In genomic region chr1:84356881-84357280, GRCh38 we compare ENCODE assay signal across 2 cellular contexts.
TF ChIP-seq lines count a peak whose summit lies in the region.

No MANE protein-coding gene starts in this region.

TF ChIP-seq in IMR-90, 13 proteins besides CTCF, POLR2A, EP300 and RAD21:
- TF ChIP-seq CEBPB (IDR thresholded peaks at IDR 0.05; ENCODE audit: low read depth, low read length) (peak; percentile 28; the same call in 1 of the 2 replicates), RFX5 (IDR thresholded peaks at IDR 0.05; ENCODE audit: low read depth, low read length) (no peak)
TF ChIP-seq in IMR-90: peak in this region for 1.

TF ChIP-seq in K562, 482 proteins besides CTCF, POLR2A, EP300 and RAD21:
- TF ChIP-seq TEAD4 (IDR thresholded peaks at IDR 0.05; ENCODE audit: low read length) (no peak), TEAD4 (CRISPR knock-in tag; IDR thresholded peaks at IDR 0.05; ENCODE audit: borderline replicate concordance) (no peak), ZNF766 (CRISPR knock-in tag; conservative IDR thresholded peaks at IDR 0.05) (0 out of 2 replicates have a peak, but pooled peaks have one; percentile 27)
TF ChIP-seq in K562: peak in this region for 1.
